29 cellular contexts compared by ENCODE assay signal in genomic region chr12:104197264-104197663, GRCh38. TPM values are rescaled to one million over a fixed set of nuclear protein-coding genes. Genes with fewer than 3 reads are reported as not detected.
DNase-seq lines count a peak whose midpoint lies in the region; ATAC-seq and TF ChIP-seq lines count a peak whose summit lies in the region.
"Had no signal": no experiment of that assay in that cellular context is flagged by ENCODE, and none has a peak within 500 bp of the region (broad histone marks: within the 10 kb centered on the region; RNA-seq: fewer than 3 reads in every experiment).

No MANE protein-coding gene starts in this region.

- H3K36me3 ChIP-seq in adipocyte (ENCODE audit: control insufficient read depth, insufficient read depth, low read length, severe bottlenecking), result no peaks in the 10 kb centered on the region
- no peaks in the 10 kb centered on the region for H3K36me3 ChIP-seq in osteoblast (ENCODE audit: insufficient read depth, low read length)
- H3K36me3 ChIP-seq: HAP-1, spleen, suprapubic skin had no signal

- H3K27ac Mint-ChIP-seq in activated CD4-positive, alpha-beta T cell treated with anti-CD3 and anti-CD28 coated beads, Interleukin-2, amount 10 ng/mL, durations not matched to agents 24 days and 14 days, result no peak overlapping the region
- H3K27ac Mint-ChIP-seq: activated CD4-positive, alpha-beta T cell treated with anti-CD3 and anti-CD28 coated beads, Interleukin-2, amount 10 ng/mL, durations not matched to agents 7 days and 5 days; activated naive CD4-positive, alpha-beta T cell treated with anti-CD3 and anti-CD28 coated beads, Interleukin-2, amount 10 ng/mL, durations not matched to agents 7 days and 5 days; activated T-cell treated with anti-CD3 and anti-CD28 coated beads, Interleukin-2, amount 50 U/mL, for 72 hours; stimulated activated effector memory CD8-positive, alpha-beta T cell treated with anti-CD3 and anti-CD28 coated beads, Interleukin-12 subunit alpha, Interleukin-12 subunit beta, amount 100 ng/mL, for 72 hours; T-helper 17 cell had no signal

- H3K79me2 ChIP-seq in osteoblast (ENCODE audit: insufficient read depth, low read length), result no peaks in the 10 kb centered on the region

- no peak overlapping the region for H3K4me3 ChIP-seq in AG09309 (ENCODE audit: control insufficient read depth, low read depth, low read length)
- H3K4me3 ChIP-seq in adipocyte (ENCODE audit: low read length), result peak overlapping the region; percentile 21
- H3K4me3 ChIP-seq in fibroblast of the aortic adventitia (ENCODE audit: low read depth, low read length), result no peak overlapping the region
- H3K4me3 ChIP-seq in osteoblast (ENCODE audit: insufficient read depth, low read length), result no peak overlapping the region
- H3K4me3 ChIP-seq: GM12878, HAP-1, psoas muscle, SK-N-MC, spleen, suprapubic skin had no signal

- peak overlapping the region; percentile 69 for H3K9ac ChIP-seq in adipocyte (ENCODE audit: low read length)

- H4K20me1 ChIP-seq in osteoblast (ENCODE audit: insufficient read depth, low read length), result no peaks in the 10 kb centered on the region

- H3K4me2 ChIP-seq in osteoblast (ENCODE audit: insufficient read depth, low read length), result peak overlapping the region; percentile 13

- no peak for ATAC-seq in HG02610 (IDR thresholded peaks at IDR 0.05; ENCODE audit: unreplicated experiment)
- ATAC-seq: activated T-cell treated with anti-CD3 and anti-CD28 coated beads, Interleukin-2, amount 50 U/mL, for 72 hours; GM12878; psoas muscle; stimulated activated effector memory CD8-positive, alpha-beta T cell treated with anti-CD3 and anti-CD28 coated beads, Interleukin-12 subunit alpha, Interleukin-12 subunit beta, amount 100 ng/mL, for 72 hours; T-helper 17 cell had no signal

- no peak overlapping the region for H3K27ac ChIP-seq in osteoblast (ENCODE audit: low read depth, low read length)
- H3K27ac ChIP-seq: C4-2B, HL-60, psoas muscle, SK-N-MC, spleen, suprapubic skin had no signal

- peaks cover 16% of the 10 kb centered on the region for H3K4me1 ChIP-seq in adipocyte (ENCODE audit: control insufficient read depth, insufficient read depth, low read length)
- peaks cover 11% of the 10 kb centered on the region for H3K4me1 ChIP-seq in osteoblast (ENCODE audit: insufficient read depth, low read length)
- H3K4me1 ChIP-seq: HAP-1, psoas muscle had no signal

- no peaks in the 10 kb centered on the region for H3K36me3 Mint-ChIP-seq in activated CD4-positive, alpha-beta T cell treated with anti-CD3 and anti-CD28 coated beads, Interleukin-2, amount 10 ng/mL, durations not matched to agents 24 days and 14 days (ENCODE audit: low read depth)
- H3K36me3 Mint-ChIP-seq: stimulated activated effector memory CD8-positive, alpha-beta T cell treated with anti-CD3 and anti-CD28 coated beads, Interleukin-12 subunit alpha, Interleukin-12 subunit beta, amount 100 ng/mL, for 72 hours had no signal

- intact Hi-C loops in activated CD4-positive, alpha-beta T cell treated with anti-CD3 and anti-CD28 coated beads, Interleukin-2, amount 10 ng/mL, durations not matched to agents 24 days and 14 days (cut with micrococcal nuclease), result no loop called here

- H3K4me3 Mint-ChIP-seq in activated CD4-positive, alpha-beta T cell treated with anti-CD3 and anti-CD28 coated beads, Interleukin-2, amount 10 ng/mL, durations not matched to agents 24 days and 14 days, result no peak overlapping the region
- H3K4me3 Mint-ChIP-seq: activated CD4-positive, alpha-beta T cell treated with anti-CD3 and anti-CD28 coated beads, Interleukin-2, amount 10 ng/mL, durations not matched to agents 7 days and 5 days; activated naive CD4-positive, alpha-beta T cell treated with anti-CD3 and anti-CD28 coated beads, Interleukin-2, amount 10 ng/mL, durations not matched to agents 7 days and 5 days; activated T-cell treated with anti-CD3 and anti-CD28 coated beads, Interleukin-2, amount 50 U/mL, for 72 hours; stimulated activated effector memory CD8-positive, alpha-beta T cell treated with anti-CD3 and anti-CD28 coated beads, Interleukin-12 subunit alpha, Interleukin-12 subunit beta, amount 100 ng/mL, for 72 hours; T-helper 17 cell had no signal

- H3K4me1 Mint-ChIP-seq in activated CD4-positive, alpha-beta T cell treated with anti-CD3 and anti-CD28 coated beads, Interleukin-2, amount 10 ng/mL, durations not matched to agents 24 days and 14 days, result peaks cover 2% of the 10 kb centered on the region
- H3K4me1 Mint-ChIP-seq: activated naive CD4-positive, alpha-beta T cell treated with anti-CD3 and anti-CD28 coated beads, Interleukin-2, amount 10 ng/mL, durations not matched to agents 7 days and 5 days; T-helper 17 cell had no signal

- H3K27me3 Mint-ChIP-seq in activated CD4-positive, alpha-beta T cell treated with anti-CD3 and anti-CD28 coated beads, Interleukin-2, amount 10 ng/mL, durations not matched to agents 24 days and 14 days, result peaks cover 41% of the 10 kb centered on the region
- H3K27me3 Mint-ChIP-seq: T-helper 17 cell had no signal

- H3K9me3 Mint-ChIP-seq in activated CD4-positive, alpha-beta T cell treated with anti-CD3 and anti-CD28 coated beads, Interleukin-2, amount 10 ng/mL, durations not matched to agents 24 days and 14 days, result peaks cover 4% of the 10 kb centered on the region

- no peak overlapping the region for H2AFZ ChIP-seq in osteoblast (ENCODE audit: low read length)

- H3K9me3 ChIP-seq in adipocyte (ENCODE audit: control insufficient read depth, low read length) (peaks cover 7% of the 10 kb centered on the region), osteoblast (ENCODE audit: low read depth, low read length) (peaks cover 5% of the 10 kb centered on the region)
- H3K9me3 ChIP-seq: HAP-1, psoas muscle, suprapubic skin had no signal

- H3K27me3 ChIP-seq in adipocyte (replicated peaks; ENCODE audit: control insufficient read depth, insufficient read depth, low read length), result no peaks in the 10 kb centered on the region
- H3K27me3 ChIP-seq in osteoblast (ENCODE audit: insufficient read depth, low read length), result no peaks in the 10 kb centered on the region
- H3K27me3 ChIP-seq: suprapubic skin had no signal

- DNase-seq in AG09309 (ENCODE audit: low read depth) (peak; percentile 25), adipocyte (ENCODE audit: low read depth) (peak; percentile 87), fibroblast of the aortic adventitia (ENCODE audit: low read depth) (peak; percentile 91), osteoblast (ENCODE audit: insufficient read length, low spot score, missing footprints) (no peak), iPS-NIHi11 (ENCODE audit: low spot score) (no peak)
- DNase-seq in activated CD4-positive, alpha-beta T cell treated with anti-CD3 and anti-CD28 coated beads, Interleukin-2, amount 10 ng/mL, durations not matched to agents 24 days and 14 days, result no peak
- no peak for DNase-seq in activated CD4-positive, alpha-beta T cell treated with anti-CD3 and anti-CD28 coated beads for 48 hours
- DNase-seq: ACHN; activated CD4-positive, alpha-beta T cell treated with anti-CD3 and anti-CD28 coated beads, Interleukin-2, amount 10 ng/mL, durations not matched to agents 7 days and 5 days; activated naive CD4-positive, alpha-beta T cell treated with anti-CD3 and anti-CD28 coated beads, Interleukin-2, amount 10 ng/mL, durations not matched to agents 7 days and 5 days; activated T-cell treated with anti-CD3 and anti-CD28 coated beads, Interleukin-2, amount 50 U/mL, for 72 hours; anterior cingulate cortex; DND-41; mesendoderm; NCI-H1105; NCI-H1930; NCI-H526 treated with DMSO at 0.1 percent for 48 hours; psoas muscle; spleen; stimulated activated CD4-positive, alpha-beta T cell treated with anti-CD3 and anti-CD28 coated beads, Interleukin-2, amount 100 ng/mL, for 48 hours; T-helper 17 cell had no signal

- no peak for TF ChIP-seq CTCF in AG09309 (IDR thresholded peaks at IDR 0.05; ENCODE audit: control insufficient read depth, insufficient read depth, low read depth, low read length, missing control alignments)
- no peak for TF ChIP-seq CTCF in fibroblast of the aortic adventitia (IDR thresholded peaks at IDR 0.05; ENCODE audit: insufficient read depth, low read length)
- no peak for TF ChIP-seq CTCF in osteoblast (IDR thresholded peaks at IDR 0.05; ENCODE audit: extremely low read depth, low read depth, low read length)

RNA-seq across cellular contexts. Expression of gene TXNRD1, which starts 18.3 kb away (rescaled TPM):
- total RNA-seq in fibroblast of the aortic adventitia (ENCODE audit: low replicate concordance) (350 and 651 TPM in 2 replicates), osteoblast (323 and 502 TPM in 2 replicates)
- 99.6 and 99.7 TPM in 2 replicates for total RNA-seq in activated CD4-positive, alpha-beta T cell treated with anti-CD3 and anti-CD28 coated beads, Interleukin-2, amount 10 ng/mL, durations not matched to agents 24 days and 14 days

RNA-seq across cellular contexts. Expression of gene NFYB, which starts 59.3 kb away (rescaled TPM):
- total RNA-seq in fibroblast of the aortic adventitia (ENCODE audit: low replicate concordance), result 20.2 and 43.7 TPM in 2 replicates
- 22.4 and 25.7 TPM in 2 replicates for total RNA-seq in osteoblast
- total RNA-seq in activated CD4-positive, alpha-beta T cell treated with anti-CD3 and anti-CD28 coated beads, Interleukin-2, amount 10 ng/mL, durations not matched to agents 24 days and 14 days, result 25.4 and 28.6 TPM in 2 replicates

Comparison
In these comparisons a context has a peak if more than half of its experiments do, and no peak if none do; other contexts are left out.
1. DNase-seq: peak in AG09309 (single experiment), adipocyte (single experiment) and fibroblast of the aortic adventitia (single experiment); none in osteoblast (single experiment), iPS-NIHi11 (single experiment), activated CD4-positive, alpha-beta T cell treated with anti-CD3 and anti-CD28 coated beads, Interleukin-2, amount 10 ng/mL, durations not matched to agents 24 days and 14 days (single experiment) and activated CD4-positive, alpha-beta T cell treated with anti-CD3 and anti-CD28 coated beads for 48 hours (single experiment).